Comparison of ENCODE assay signal across 10 cellular contexts in the genomic region with DNA sequence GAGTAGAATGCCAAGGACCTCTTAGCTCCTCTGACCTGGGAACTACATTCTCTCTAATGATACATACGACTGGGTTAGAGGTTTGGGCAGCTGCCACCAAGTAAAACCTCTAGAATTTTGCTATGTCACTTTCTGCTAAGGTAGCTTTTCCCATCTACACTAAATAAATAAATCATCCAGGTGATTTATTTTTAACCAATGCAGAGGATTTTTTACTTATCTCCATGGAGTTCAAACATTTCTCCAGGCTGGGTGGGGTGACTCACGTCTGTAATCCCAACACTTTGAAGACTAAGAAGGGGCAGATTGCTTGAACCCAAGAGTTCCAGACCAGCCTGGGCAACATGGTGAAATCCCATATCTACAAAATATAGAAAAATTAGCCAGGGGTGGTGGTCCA. TPM values are rescaled to one million over a fixed set of nuclear protein-coding genes. Genes with fewer than 3 reads are reported as not detected.
"Had no signal": no experiment of that assay in that cellular context is flagged by ENCODE, and none has a peak within 500 bp of the region (broad histone marks: within the 10 kb centered on the region; RNA-seq: fewer than 3 reads in every experiment).

No MANE protein-coding gene starts in this region.

- H2AFZ ChIP-seq: GM23338 had no signal

- FAIRE-seq: H1, H54, K562 had no signal

- H3K4me2 ChIP-seq: GM23338 had no signal

- H3K4me3 ChIP-seq: GM23338, K562 had no signal

- ATAC-seq: GM23338, K562 had no signal

- H3K27ac Mint-ChIP-seq: GM23338, H9 had no signal

- H3K27ac ChIP-seq: HL-60 had no signal

- DNase-seq: H9, HCEC 1CT, IMR-90, KG1 had no signal

- H3K4me1 Mint-ChIP-seq: GM23338 had no signal

- H3K9me3 Mint-ChIP-seq: GM23338, H9 had no signal

- H3K4me3 Mint-ChIP-seq: GM23338, H9 had no signal

RNA-seq across cellular contexts. Expression of a gene that starts 27.1 kb away (rescaled TPM):
- total RNA-seq: GM23338, H1, H9, IMR-90 had no signal
- polyA plus RNA-seq: GM23338, IMR-90 had no signal

RNA-seq across cellular contexts. Expression of a gene that starts 45.8 kb away (rescaled TPM):
- total RNA-seq: GM23338, H1, H9, HT1080, IMR-90, K562 had no signal
- polyA plus RNA-seq: GM23338, H1, IMR-90, K562 had no signal
